1 cellular context compared by ENCODE assay signal in the genomic region with DNA sequence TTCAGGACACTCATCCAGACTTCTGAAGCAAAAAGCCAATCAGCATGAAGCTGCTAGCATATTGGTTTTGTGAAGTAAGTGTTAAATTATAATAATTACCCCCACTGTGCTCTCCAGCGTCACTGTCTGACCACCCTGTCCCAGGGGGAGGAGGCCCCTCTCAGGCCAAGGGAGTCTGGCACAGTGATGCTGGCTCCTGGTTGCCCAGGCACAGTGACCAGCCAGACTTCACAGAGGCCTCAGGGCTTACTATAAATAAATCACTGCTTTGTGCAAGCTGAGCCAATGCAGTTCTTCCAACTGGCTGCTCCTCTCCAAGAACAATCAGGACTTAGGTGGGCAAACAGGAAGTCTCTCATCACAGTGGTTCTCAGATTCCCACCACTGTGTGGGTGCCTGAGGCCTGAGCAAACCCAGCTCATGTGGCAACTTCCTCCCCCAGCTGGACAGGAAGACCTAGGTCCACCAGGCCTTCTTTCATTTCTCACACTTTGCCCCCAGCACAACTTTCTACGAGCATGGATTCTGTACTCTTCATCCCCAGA.
A peak's percentile ranks its signal among the peaks of the same experiment; 100 is the strongest.
TF ChIP-seq lines count a peak whose summit lies in the region.

No MANE protein-coding gene starts in this region.

TF ChIP-seq in HEK293, 187 proteins besides CTCF, POLR2A, EP300 and RAD21 (continued from another document):
- TF ChIP-seq SP2 (tag by site-specific recombination; IDR thresholded peaks at IDR 0.05) (0 out of 2 replicates have a peak, but pooled peaks have one; percentile 5), ZIC2 (tag by site-specific recombination; IDR thresholded peaks at IDR 0.05) (no peak), ZFHX2 (tag by site-specific recombination; conservative IDR thresholded peaks at IDR 0.05) (peak; percentile 28)
